ENCODE assay signal across 1 cellular context in genomic region chr1:37487619-37487984, GRCh38.
TF ChIP-seq lines count a peak whose summit lies in the region.

No MANE protein-coding gene starts in this region.

TF ChIP-seq in HepG2, 621 proteins besides CTCF, POLR2A, EP300 and RAD21:
- TF ChIP-seq ERF (CRISPR knock-in tag; IDR thresholded peaks at IDR 0.05) (no peak), ARNT2 (CRISPR knock-in tag; IDR thresholded peaks at IDR 0.05; ENCODE audit: low read depth) (0 out of 2 replicates have a peak, but pooled peaks have one; percentile 18)
